ENCODE assay signal across 25 cellular contexts in the genomic region with DNA sequence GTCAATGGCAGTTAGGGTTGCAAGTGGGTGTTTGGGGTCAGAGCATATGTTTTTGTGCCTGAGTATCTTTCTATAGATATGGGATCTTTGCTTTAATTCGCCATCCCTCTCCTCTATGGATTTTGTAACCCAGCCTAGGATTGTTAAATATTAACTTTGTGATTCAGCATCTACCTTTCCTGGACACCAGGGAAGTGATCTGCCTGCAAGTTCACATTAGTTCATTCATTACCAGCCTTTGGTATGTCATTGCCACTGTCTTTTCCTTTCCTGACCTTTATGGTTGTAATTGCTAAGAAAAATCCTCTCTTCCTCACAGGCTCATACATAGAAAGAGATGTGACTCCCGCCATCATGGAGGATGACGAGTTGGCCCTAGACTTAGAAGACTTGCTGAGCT.
"Had no signal": no experiment of that assay in that cellular context is flagged by ENCODE, and none has a peak within 500 bp of the region (broad histone marks: within the 10 kb centered on the region; RNA-seq: fewer than 3 reads in every experiment).

No MANE protein-coding gene starts in this region.

- FAIRE-seq: colon, urothelium cell line had no signal

- H3K4me3 ChIP-seq: dorsolateral prefrontal cortex, gastrocnemius medialis, prostate gland, skin epidermis, thoracic aorta, tibial nerve, upper lobe of left lung had no signal

- H3K27ac ChIP-seq: dorsolateral prefrontal cortex, gastrocnemius medialis, prostate gland, skin epidermis, thoracic aorta, tibial nerve, upper lobe of left lung had no signal

- H3K36me3 ChIP-seq: gastrocnemius medialis, prostate gland, thoracic aorta, tibial nerve, upper lobe of left lung had no signal

- ATAC-seq: esophagus mucosa; gastrocnemius medialis; naive thymus-derived CD8-positive, alpha-beta T cell; right cardiac atrium; stimulated activated naive B cell treated with anti-CD40 and anti-IgM and Interleukin-4, amounts not matched to agents 10 μg/mL and 1 μg/mL and 100 μg/mL, for 72 hours had no signal

- H3K27me3 ChIP-seq: dorsolateral prefrontal cortex, gastrocnemius medialis, tibial nerve, upper lobe of left lung had no signal

- DNase-seq: dorsolateral prefrontal cortex; effector CD4-positive, alpha-beta T cell; foreskin fibroblast; gastrocnemius medialis; head of caudate nucleus; kidney glomerular epithelial cell; mammary epithelial cell; mesendoderm; midbrain; naive thymus-derived CD8-positive, alpha-beta T cell; nephron progenitor cell; nucleus accumbens; right cardiac atrium; stimulated activated CD4-positive, alpha-beta T cell treated with anti-CD3 and anti-CD28 coated beads, Interleukin-15, amount 100 ng/mL, for 24 hours; stimulated activated CD4-positive, alpha-beta T cell treated with anti-CD3 and anti-CD28 coated beads, Interleukin-2, amount 100 ng/mL, for 48 hours; stimulated activated naive B cell treated with anti-CD40 and anti-IgM and Interleukin-4, amounts not matched to agents 10 μg/mL and 1 μg/mL and 100 μg/mL, for 72 hours; upper lobe of left lung had no signal

- H3K27ac Mint-ChIP-seq: nephron progenitor cell; stimulated activated naive B cell treated with anti-CD40 and anti-IgM and Interleukin-4, amounts not matched to agents 10 μg/mL and 1 μg/mL and 100 μg/mL, for 72 hours; stimulated activated naive CD8-positive, alpha-beta T cell treated with anti-CD3 and anti-CD28 coated beads, Interleukin-15, Interleukin-2, amounts not matched to agents 100 ng/mL and 50 ng/mL, for 24 hours had no signal

- H3K4me3 Mint-ChIP-seq: naive thymus-derived CD8-positive, alpha-beta T cell; nephron progenitor cell; stimulated activated naive B cell treated with anti-CD40 and anti-IgM and Interleukin-4, amounts not matched to agents 10 μg/mL and 1 μg/mL and 100 μg/mL, for 72 hours; stimulated activated naive CD8-positive, alpha-beta T cell treated with anti-CD3 and anti-CD28 coated beads, Interleukin-15, Interleukin-2, amounts not matched to agents 100 ng/mL and 50 ng/mL, for 24 hours had no signal

- H3K9me3 ChIP-seq: gastrocnemius medialis, prostate gland, thoracic aorta, tibial nerve, upper lobe of left lung had no signal

- H3K4me1 ChIP-seq: gastrocnemius medialis, prostate gland, tibial nerve, upper lobe of left lung had no signal

- H3K36me3 Mint-ChIP-seq: naive thymus-derived CD8-positive, alpha-beta T cell; stimulated activated naive B cell treated with anti-CD40 and anti-IgM and Interleukin-4, amounts not matched to agents 10 μg/mL and 1 μg/mL and 100 μg/mL, for 72 hours had no signal

- H3K27me3 Mint-ChIP-seq: naive thymus-derived CD8-positive, alpha-beta T cell; stimulated activated naive B cell treated with anti-CD40 and anti-IgM and Interleukin-4, amounts not matched to agents 10 μg/mL and 1 μg/mL and 100 μg/mL, for 72 hours; stimulated activated naive CD8-positive, alpha-beta T cell treated with anti-CD3 and anti-CD28 coated beads, Interleukin-15, Interleukin-2, amounts not matched to agents 100 ng/mL and 50 ng/mL, for 24 hours had no signal

- H3K9me3 Mint-ChIP-seq: nephron progenitor cell; stimulated activated naive B cell treated with anti-CD40 and anti-IgM and Interleukin-4, amounts not matched to agents 10 μg/mL and 1 μg/mL and 100 μg/mL, for 72 hours; stimulated activated naive CD8-positive, alpha-beta T cell treated with anti-CD3 and anti-CD28 coated beads, Interleukin-15, Interleukin-2, amounts not matched to agents 100 ng/mL and 50 ng/mL, for 24 hours had no signal

- H3K4me1 Mint-ChIP-seq: nephron progenitor cell had no signal
